Comparison of ENCODE assay signal across 13 cellular contexts in the genomic region with DNA sequence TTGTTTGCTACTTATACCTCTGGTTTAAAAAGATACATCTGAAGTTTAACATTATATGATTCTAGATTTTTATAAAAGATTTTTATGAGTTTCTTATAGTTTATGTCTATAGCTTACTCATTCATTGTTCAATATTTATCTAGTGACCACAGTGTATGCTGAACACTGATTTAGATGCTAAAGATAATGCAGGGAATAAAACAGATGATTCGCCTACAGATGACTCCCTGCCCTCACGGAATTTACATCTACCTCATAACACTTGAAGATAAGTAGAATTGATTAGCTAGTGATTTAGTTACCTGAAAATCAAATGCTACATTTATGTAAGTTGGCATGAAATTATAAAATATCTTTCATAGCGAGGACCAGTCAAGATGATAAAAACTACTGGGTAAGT.
"Had no signal": no experiment of that assay in that cellular context is flagged by ENCODE, and none has a peak within 500 bp of the region (broad histone marks: within the 10 kb centered on the region; RNA-seq: fewer than 3 reads in every experiment).

No MANE protein-coding gene starts in this region.

- H3K9me3 Mint-ChIP-seq: activated CD4-positive, alpha-beta memory T cell treated with anti-CD3 and anti-CD28 coated beads, Interleukin-2, amount 10 ng/mL, durations not matched to agents 7 days and 5 days; activated naive CD4-positive, alpha-beta T cell treated with anti-CD3 and anti-CD28 coated beads, Interleukin-2, amount 50 U/mL, for 24 hours; activated T-cell treated with anti-CD3 and anti-CD28 coated beads, Interleukin-2, amount 50 U/mL, for 4 hours had no signal

- H3K36me3 ChIP-seq: adrenal gland, suprapubic skin had no signal

- H3K27me3 ChIP-seq: adrenal gland, esophagus muscularis mucosa, hepatocyte, suprapubic skin had no signal

- H3K27me3 Mint-ChIP-seq: activated CD4-positive, alpha-beta memory T cell treated with anti-CD3 and anti-CD28 coated beads, Interleukin-2, amount 10 ng/mL, durations not matched to agents 7 days and 5 days; activated naive CD4-positive, alpha-beta T cell treated with anti-CD3 and anti-CD28 coated beads, Interleukin-2, amount 50 U/mL, for 24 hours had no signal

- ATAC-seq: left ventricle myocardium superior, sciatic nerve had no signal

- H3K4me3 ChIP-seq: adrenal gland, esophagus muscularis mucosa, hepatocyte, suprapubic skin had no signal

- H3K4me3 Mint-ChIP-seq: activated CD4-positive, alpha-beta memory T cell treated with anti-CD3 and anti-CD28 coated beads, Interleukin-2, amount 10 ng/mL, durations not matched to agents 7 days and 5 days; activated naive CD4-positive, alpha-beta T cell treated with anti-CD3 and anti-CD28 coated beads, Interleukin-2, amount 50 U/mL, for 24 hours; activated T-cell treated with anti-CD3 and anti-CD28 coated beads, Interleukin-2, amount 50 U/mL, for 4 hours had no signal

- H3K27ac Mint-ChIP-seq: activated CD4-positive, alpha-beta memory T cell treated with anti-CD3 and anti-CD28 coated beads, Interleukin-2, amount 10 ng/mL, durations not matched to agents 7 days and 5 days had no signal

- H3K4me2 ChIP-seq: hepatocyte had no signal

- H2AFZ ChIP-seq: hepatocyte had no signal

- H3K9me3 ChIP-seq: adrenal gland, esophagus muscularis mucosa, suprapubic skin had no signal

- H3K27ac ChIP-seq: hepatocyte, suprapubic skin had no signal

- DNase-seq: activated CD4-positive, alpha-beta memory T cell treated with anti-CD3 and anti-CD28 coated beads, Interleukin-2, amount 10 ng/mL, durations not matched to agents 7 days and 5 days; activated effector memory CD4-positive, alpha-beta T cell treated with anti-CD3 and anti-CD28 coated beads, Interleukin-2, amount 50 U/mL, for 16 hours; activated T-cell treated with anti-CD3 and anti-CD28 coated beads, Interleukin-2, amount 50 U/mL, for 4 hours; adrenal gland; left ventricle myocardium superior; stimulated activated naive CD8-positive, alpha-beta T cell treated with anti-CD3 and anti-CD28 coated beads, Interleukin-15, Interleukin-2, amounts not matched to agents 100 U/mL and 50 U/mL, for 24 hours; T1000; trophoblast cell had no signal

- H3K4me1 ChIP-seq: suprapubic skin had no signal
